ENCODE assay signal across 26 cellular contexts in genomic region chr1:183553769-183554168, GRCh38. TPM values are rescaled to one million over a fixed set of nuclear protein-coding genes. Genes with fewer than 3 reads are reported as not detected.
A peak's percentile ranks its signal among the peaks of the same experiment; 100 is the strongest.
DNase-seq lines count a peak whose midpoint lies in the region; ATAC-seq and TF ChIP-seq lines count a peak whose summit lies in the region.
"Had no signal": no experiment of that assay in that cellular context is flagged by ENCODE, and none has a peak within 500 bp of the region (broad histone marks: within the 10 kb centered on the region; RNA-seq: fewer than 3 reads in every experiment).

No MANE protein-coding gene starts in this region.

- POLR2A ChIA-PET in activated naive CD8-positive, alpha-beta T cell treated with anti-CD3 and anti-CD28 coated beads, Interleukin-2, amount 10 ng/mL, durations not matched to agents 7 days and 5 days (lab: Charles Lee) = no interaction called here
- POLR2A ChIA-PET in T-cell (lab: Charles Lee) = no interaction called here

- no peaks in the 10 kb centered on the region for H3K9me3 ChIP-seq in tibial artery
- H3K9me3 ChIP-seq: ascending aorta; BLaER1 treated with 17β-estradiol and CSF1 and Interleukin-3, amounts not matched to agents 10 nM and 100 nM; lower lobe of right lung; MG63 had no signal

- intact Hi-C loops in tibial artery (cut with DNase I; ENCODE audit: low total_unique reads) = no loop called here

- no peaks in the 10 kb centered on the region for H3K27me3 ChIP-seq in tibial artery
- H3K27me3 ChIP-seq: ascending aorta; BLaER1 treated with 17β-estradiol and CSF1 and Interleukin-3, amounts not matched to agents 10 nM and 100 nM; MG63 had no signal

- no peak for TF ChIP-seq CTCF in tibial artery (IDR thresholded peaks at IDR 0.05)

- peaks cover 5% of the 10 kb centered on the region for H3K4me1 Mint-ChIP-seq in activated naive CD8-positive, alpha-beta T cell treated with anti-CD3 and anti-CD28 coated beads, Interleukin-2, amount 10 ng/mL, durations not matched to agents 7 days and 5 days
- H3K4me1 Mint-ChIP-seq in activated naive CD8-positive, alpha-beta T cell treated with anti-CD3 and anti-CD28 coated beads for 36 hours = no peaks in the 10 kb centered on the region
- no peaks in the 10 kb centered on the region for H3K4me1 Mint-ChIP-seq in T-cell
- peaks cover 15 to 29% of the 10 kb centered on the region in 2 donors for H3K4me1 Mint-ChIP-seq in stimulated activated naive B cell treated with anti-CD40 and anti-IgM and Interleukin-4, amounts not matched to agents 10 μg/mL and 1 μg/mL and 100 μg/mL, for 72 hours

- no peak overlapping the region for H3K4me3 ChIP-seq in tibial artery
- H3K4me3 ChIP-seq: ascending aorta; BLaER1 treated with 17β-estradiol and CSF1 and Interleukin-3, amounts not matched to agents 10 nM and 100 nM; lower lobe of right lung; MG63; skin epidermis had no signal

- CTCF ChIA-PET in T-cell (lab: Charles Lee) = no interaction called here

- peaks cover 30% of the 10 kb centered on the region for H3K36me3 Mint-ChIP-seq in activated naive CD8-positive, alpha-beta T cell treated with anti-CD3 and anti-CD28 coated beads, Interleukin-2, amount 10 ng/mL, durations not matched to agents 7 days and 5 days
- peaks cover 8% of the 10 kb centered on the region for H3K36me3 Mint-ChIP-seq in activated naive CD8-positive, alpha-beta T cell treated with anti-CD3 and anti-CD28 coated beads for 36 hours
- peaks cover 33% of the 10 kb centered on the region for H3K36me3 Mint-ChIP-seq in T-cell
- H3K36me3 Mint-ChIP-seq in stimulated activated naive B cell treated with anti-CD40 and anti-IgM and Interleukin-4, amounts not matched to agents 10 μg/mL and 1 μg/mL and 100 μg/mL, for 72 hours = peaks cover 35 to 59% of the 10 kb centered on the region in 2 donors

- H3K36me3 ChIP-seq in tibial artery = peaks cover 24 to 70% (median 58%) of the 10 kb centered on the region in 3 donors

- no peaks in the 10 kb centered on the region for H3K4me1 ChIP-seq in tibial artery
- H3K4me1 ChIP-seq: ascending aorta, lower lobe of right lung had no signal

- no peaks in the 10 kb centered on the region for H3K9me3 Mint-ChIP-seq in activated naive CD8-positive, alpha-beta T cell treated with anti-CD3 and anti-CD28 coated beads, Interleukin-2, amount 10 ng/mL, durations not matched to agents 7 days and 5 days
- no peaks in the 10 kb centered on the region for H3K9me3 Mint-ChIP-seq in activated naive CD8-positive, alpha-beta T cell treated with anti-CD3 and anti-CD28 coated beads for 36 hours
- no peaks in the 10 kb centered on the region for H3K9me3 Mint-ChIP-seq in T-cell
- H3K9me3 Mint-ChIP-seq in stimulated activated naive B cell treated with anti-CD40 and anti-IgM and Interleukin-4, amounts not matched to agents 10 μg/mL and 1 μg/mL and 100 μg/mL, for 72 hours = no peaks in the 10 kb centered on the region
- H3K9me3 Mint-ChIP-seq: activated B cell treated with CpG ODN at 0.5 μM for 24 hours; activated CD8-positive, alpha-beta T cell treated with anti-CD3 and anti-CD28 coated beads for 36 hours had no signal

- ATAC-seq in activated naive CD8-positive, alpha-beta T cell treated with anti-CD3 and anti-CD28 coated beads, Interleukin-2, amount 10 ng/mL, durations not matched to agents 7 days and 5 days (ENCODE audit: low read depth) = no peak
- ATAC-seq in T-cell (replicated peaks in 1 of 4) = no peak
- ATAC-seq in stimulated activated naive B cell treated with anti-CD40 and anti-IgM and Interleukin-4, amounts not matched to agents 10 μg/mL and 1 μg/mL and 100 μg/mL, for 72 hours (replicated peaks) = no peak
- ATAC-seq: activated CD8-positive, alpha-beta T cell treated with anti-CD3 and anti-CD28 coated beads for 36 hours; Right ventricle myocardium inferior had no signal

- no peaks in the 10 kb centered on the region for H3K27me3 Mint-ChIP-seq in activated naive CD8-positive, alpha-beta T cell treated with anti-CD3 and anti-CD28 coated beads, Interleukin-2, amount 10 ng/mL, durations not matched to agents 7 days and 5 days
- no peaks in the 10 kb centered on the region for H3K27me3 Mint-ChIP-seq in activated naive CD8-positive, alpha-beta T cell treated with anti-CD3 and anti-CD28 coated beads for 36 hours
- no peaks in the 10 kb centered on the region for H3K27me3 Mint-ChIP-seq in T-cell
- H3K27me3 Mint-ChIP-seq in stimulated activated naive B cell treated with anti-CD40 and anti-IgM and Interleukin-4, amounts not matched to agents 10 μg/mL and 1 μg/mL and 100 μg/mL, for 72 hours = no peaks in the 10 kb centered on the region
- H3K27me3 Mint-ChIP-seq: activated B cell treated with CpG ODN at 0.5 μM for 24 hours; activated CD8-positive, alpha-beta T cell treated with anti-CD3 and anti-CD28 coated beads for 36 hours had no signal

- DNase-seq in activated naive CD8-positive, alpha-beta T cell treated with anti-CD3 and anti-CD28 coated beads, Interleukin-2, amount 10 ng/mL, durations not matched to agents 7 days and 5 days = no peak
- no peak for DNase-seq in activated naive CD8-positive, alpha-beta T cell treated with anti-CD3 and anti-CD28 coated beads for 36 hours
- DNase-seq in T-cell (no peak), iPS-NIHi7 (ENCODE audit: extremely low spot score) (peak; percentile 41), DMS114 treated with DMSO at 0.1 percent for 48 hours (lab: John Stamatoyannopoulos, UW; ENCODE audit: unreplicated experiment) (no peak), tibial artery (no peak), DMS 273 (lab: John Stamatoyannopoulos, UW; ENCODE audit: unreplicated experiment) (no peak)
- no peak for DNase-seq in stimulated activated naive B cell treated with anti-CD40 and anti-IgM and Interleukin-4, amounts not matched to agents 10 μg/mL and 1 μg/mL and 100 μg/mL, for 72 hours
- DNase-seq: ACHN; activated B cell treated with CpG ODN at 0.5 μM for 24 hours; activated CD8-positive, alpha-beta T cell treated with anti-CD3 and anti-CD28 coated beads for 36 hours; activated gamma-delta T cell treated with Interleukin-2 at 50 U/mL for 16 hours; activated T-cell treated with anti-CD3 and anti-CD28 coated beads for 4 hours; KBM-7; lower lobe of right lung; MG63; NCI-H1417; NCI-H2081 treated with DMSO at 0.1 percent for 48 hours; NCI-H774; nucleus accumbens; T1000 had no signal

- H3K27ac Mint-ChIP-seq in activated naive CD8-positive, alpha-beta T cell treated with anti-CD3 and anti-CD28 coated beads, Interleukin-2, amount 10 ng/mL, durations not matched to agents 7 days and 5 days = peak overlapping the region; percentile 67
- no peak overlapping the region for H3K27ac Mint-ChIP-seq in activated naive CD8-positive, alpha-beta T cell treated with anti-CD3 and anti-CD28 coated beads for 36 hours
- peak overlapping the region; percentile 61 to 64 for H3K27ac Mint-ChIP-seq in T-cell
- peak overlapping the region; percentile 9 for H3K27ac Mint-ChIP-seq in stimulated activated naive B cell treated with anti-CD40 and anti-IgM and Interleukin-4, amounts not matched to agents 10 μg/mL and 1 μg/mL and 100 μg/mL, for 72 hours

- no peak overlapping the region for H3K27ac ChIP-seq in tibial artery
- H3K27ac ChIP-seq: ascending aorta; BLaER1 treated with 17β-estradiol and CSF1 and Interleukin-3, amounts not matched to agents 10 nM and 100 nM; lower lobe of right lung; skin epidermis had no signal

- no peak overlapping the region for H3K4me3 Mint-ChIP-seq in activated naive CD8-positive, alpha-beta T cell treated with anti-CD3 and anti-CD28 coated beads, Interleukin-2, amount 10 ng/mL, durations not matched to agents 7 days and 5 days
- no peak overlapping the region for H3K4me3 Mint-ChIP-seq in activated naive CD8-positive, alpha-beta T cell treated with anti-CD3 and anti-CD28 coated beads for 36 hours
- no peak overlapping the region for H3K4me3 Mint-ChIP-seq in T-cell
- H3K4me3 Mint-ChIP-seq in stimulated activated naive B cell treated with anti-CD40 and anti-IgM and Interleukin-4, amounts not matched to agents 10 μg/mL and 1 μg/mL and 100 μg/mL, for 72 hours = no peak overlapping the region
- H3K4me3 Mint-ChIP-seq: activated B cell treated with CpG ODN at 0.5 μM for 24 hours; activated CD8-positive, alpha-beta T cell treated with anti-CD3 and anti-CD28 coated beads for 36 hours had no signal

RNA-seq across cellular contexts. Expression of gene NCF2, which starts 36.5 kb away (rescaled TPM):
- total RNA-seq in activated naive CD8-positive, alpha-beta T cell treated with anti-CD3 and anti-CD28 coated beads, Interleukin-2, amount 10 ng/mL, durations not matched to agents 7 days and 5 days = 1 to 10 TPM; 7.5 to 8.0 TPM
- 1 to 10 TPM; 4.0 to 5.4 TPM for total RNA-seq in activated naive CD8-positive, alpha-beta T cell treated with anti-CD3 and anti-CD28 coated beads for 36 hours
- total RNA-seq in T-cell = 1 to 10 TPM; 2.9 to 8.7 (median 4.0) TPM
- total RNA-seq: dermis blood vessel endothelial cell had no signal
